ENCODE assay signal across 1 cellular context in genomic region chr6:166206066-166206465, GRCh38.
TF ChIP-seq lines count a peak whose summit lies in the region.

No MANE protein-coding gene starts in this region.

TF ChIP-seq in IMR-90, 13 proteins besides CTCF, POLR2A, EP300 and RAD21 (continued from another document):
- TF ChIP-seq CEBPB (IDR thresholded peaks at IDR 0.05; ENCODE audit: low read depth, low read length) (no peak), RFX5 (IDR thresholded peaks at IDR 0.05; ENCODE audit: low read depth, low read length) (no peak), NFE2L2 (IDR thresholded peaks at IDR 0.05; ENCODE audit: low read depth, low read length) (no peak), RCOR1 (IDR thresholded peaks at IDR 0.05; ENCODE audit: insufficient replicate concordance, low read length) (no peak)
- TF ChIP-seq, protein P1, sequence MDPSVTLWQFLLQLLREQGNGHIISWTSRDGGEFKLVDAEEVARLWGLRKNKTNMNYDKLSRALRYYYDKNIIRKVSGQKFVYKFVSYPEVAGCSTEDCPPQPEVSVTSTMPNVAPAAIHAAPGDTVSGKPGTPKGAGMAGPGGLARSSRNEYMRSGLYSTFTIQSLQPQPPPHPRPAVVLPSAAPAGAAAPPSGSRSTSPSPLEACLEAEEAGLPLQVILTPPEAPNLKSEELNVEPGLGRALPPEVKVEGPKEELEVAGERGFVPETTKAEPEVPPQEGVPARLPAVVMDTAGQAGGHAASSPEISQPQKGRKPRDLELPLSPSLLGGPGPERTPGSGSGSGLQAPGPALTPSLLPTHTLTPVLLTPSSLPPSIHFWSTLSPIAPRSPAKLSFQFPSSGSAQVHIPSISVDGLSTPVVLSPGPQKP (IDR thresholded peaks at IDR 0.05; ENCODE audit: borderline replicate concordance, low read depth, low read length): no peak
